3 cellular contexts compared by ENCODE assay signal in genomic region chr2:39197003-39197402, GRCh38. TPM values are rescaled to one million over a fixed set of nuclear protein-coding genes. Genes with fewer than 3 reads are reported as not detected.
"Had no signal": no experiment of that assay in that cellular context is flagged by ENCODE, and none has a peak within 500 bp of the region (broad histone marks: within the 10 kb centered on the region; RNA-seq: fewer than 3 reads in every experiment).

No MANE protein-coding gene starts in this region.

RNA-seq across cellular contexts. Expression of gene CDKL4, which starts 46.8 kb away (rescaled TPM):
- total RNA-seq: foreskin keratinocyte, glomerular endothelial cell had no signal
- polyA plus RNA-seq: esophagus had no signal
